Comparison of ENCODE assay signal across 2 cellular contexts in the genomic region with DNA sequence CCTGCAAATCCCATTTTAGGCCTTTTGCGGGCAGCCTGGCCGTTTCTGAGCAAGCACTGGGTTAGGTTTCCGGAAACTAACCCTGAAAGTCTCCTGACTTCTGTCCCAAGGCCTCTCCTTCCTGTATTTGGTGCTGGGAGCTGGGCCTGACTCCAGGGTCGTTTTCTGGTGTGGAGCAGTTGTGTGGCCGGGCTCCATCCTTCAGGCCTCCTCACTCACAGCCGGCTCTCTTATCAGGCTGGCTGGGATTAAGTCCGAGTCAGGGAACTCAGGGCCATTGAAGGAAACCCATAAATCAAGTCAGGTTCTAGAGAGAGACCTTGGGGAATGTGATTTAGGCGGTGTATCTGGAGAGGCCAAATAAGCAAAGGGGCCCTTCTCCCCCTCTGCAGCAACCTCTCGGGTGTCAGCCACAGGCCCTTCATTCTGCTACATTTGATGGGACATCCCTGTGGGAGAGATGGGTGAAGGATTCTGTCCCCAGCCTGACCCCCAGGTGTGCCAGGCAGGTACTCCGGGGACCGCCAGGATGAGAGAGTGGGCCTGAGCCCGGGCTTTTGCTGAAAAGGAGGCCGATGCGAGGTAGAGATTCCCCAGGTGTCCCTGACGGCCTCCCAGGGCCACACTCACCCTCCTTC.
TF ChIP-seq lines count a peak whose summit lies in the region.

No MANE protein-coding gene starts in this region.

TF ChIP-seq in HEK293, 187 proteins besides CTCF, POLR2A, EP300 and RAD21 (continued from another document):
- TF ChIP-seq ZNF280C (tag by site-specific recombination; IDR thresholded peaks at IDR 0.05), result no peak

TF ChIP-seq in GM12878, 131 proteins besides CTCF, POLR2A, EP300 and RAD21 (continued from another document):
- TF ChIP-seq BCLAF1 (IDR thresholded peaks at IDR 0.05) (no peak), RCOR1 (conservative IDR thresholded peaks at IDR 0.05; ENCODE audit: low read depth, low read length) (no peak), HDAC6 (IDR thresholded peaks at IDR 0.05; ENCODE audit: unreplicated experiment) (no peak), STAT3 (IDR thresholded peaks at IDR 0.05; ENCODE audit: low read depth, low read length) (no peak), KDM1A (IDR thresholded peaks at IDR 0.05; ENCODE audit: borderline replicate concordance) (no peak), POU2F2 (IDR thresholded peaks at IDR 0.05; ENCODE audit: borderline replicate concordance, low read depth, low read length) (no peak), CEBPB (IDR thresholded peaks at IDR 0.05; ENCODE audit: borderline replicate concordance in 1 of 2, low read depth in 2 of 2, low read length in 2 of 2) (no peak), NFIC (IDR thresholded peaks at IDR 0.05; ENCODE audit: low read depth, low read length) (no peak), MTA3 (IDR thresholded peaks at IDR 0.05; ENCODE audit: borderline replicate concordance, low read length) (no peak), RFX5 (IDR thresholded peaks at IDR 0.05; ENCODE audit: low read depth, low read length) (no peak), EED (IDR thresholded peaks at IDR 0.05; ENCODE audit: low read depth) (no peak), NBN (IDR thresholded peaks at IDR 0.05) (no peak), LARP7 (IDR thresholded peaks at IDR 0.05) (no peak), SMARCA5 (IDR thresholded peaks at IDR 0.05) (no peak), ZBTB4 (CRISPR knock-in tag; IDR thresholded peaks at IDR 0.05) (no peak), HDGF (IDR thresholded peaks at IDR 0.05) (no peak), TCF7 (IDR thresholded peaks at IDR 0.05; ENCODE audit: borderline replicate concordance) (no peak), SIX5 (IDR thresholded peaks at IDR 0.05; ENCODE audit: low read depth, low read length, severe bottlenecking) (no peak), ELK1 (IDR thresholded peaks at IDR 0.05; ENCODE audit: low read depth, low read length) (no peak)
